Comparison of ENCODE assay signal across 3 cellular contexts in the genomic region with DNA sequence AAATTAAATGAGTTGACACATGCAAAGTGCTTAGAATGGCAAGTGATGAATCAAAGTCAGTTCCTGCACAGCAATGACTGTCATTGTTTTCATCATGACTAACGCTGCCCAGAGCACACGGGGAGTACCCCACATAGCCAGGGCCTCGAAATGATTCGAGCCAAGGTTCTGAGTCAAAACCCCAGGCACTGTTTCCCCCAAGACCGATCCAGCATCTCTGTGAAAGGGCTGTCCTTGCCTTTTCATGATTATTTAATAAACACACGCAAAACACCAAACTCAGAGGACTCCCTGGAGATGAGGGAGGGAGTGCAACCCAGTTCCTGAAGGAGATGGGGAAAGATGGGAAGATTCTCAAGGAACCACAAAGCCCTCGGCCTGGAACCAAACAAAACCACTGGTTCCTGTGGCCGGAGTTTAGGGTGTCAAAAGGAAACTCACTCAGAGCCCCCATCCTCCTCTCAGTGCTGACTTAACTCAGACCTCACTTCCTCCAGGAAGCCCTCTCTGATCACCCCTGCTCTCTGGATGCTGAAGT.
TF ChIP-seq lines count a peak whose summit lies in the region.

No MANE protein-coding gene starts in this region.

TF ChIP-seq in SK-N-SH, 30 proteins besides CTCF, POLR2A, EP300 and RAD21:
- TF ChIP-seq TCF12 (IDR thresholded peaks at IDR 0.05) (peak; percentile 46), CHD2 (IDR thresholded peaks at IDR 0.05; ENCODE audit: low read length, partially characterized antibody) (no peak), RFX5 (IDR thresholded peaks at IDR 0.05; ENCODE audit: low read length) (no peak), FOSL2 (IDR thresholded peaks at IDR 0.05; ENCODE audit: borderline replicate concordance, low read depth) (peak; percentile 36; the same call in 1 of the 2 replicates), JUND (IDR thresholded peaks at IDR 0.05) (peak; percentile 39), NFIC (IDR thresholded peaks at IDR 0.05; ENCODE audit: borderline replicate concordance) (peak; percentile 11; the same call in 1 of the 2 replicates), NRF1 (IDR thresholded peaks at IDR 0.05; ENCODE audit: low read depth, low read length) (no peak)
- TF ChIP-seq, protein P1, sequence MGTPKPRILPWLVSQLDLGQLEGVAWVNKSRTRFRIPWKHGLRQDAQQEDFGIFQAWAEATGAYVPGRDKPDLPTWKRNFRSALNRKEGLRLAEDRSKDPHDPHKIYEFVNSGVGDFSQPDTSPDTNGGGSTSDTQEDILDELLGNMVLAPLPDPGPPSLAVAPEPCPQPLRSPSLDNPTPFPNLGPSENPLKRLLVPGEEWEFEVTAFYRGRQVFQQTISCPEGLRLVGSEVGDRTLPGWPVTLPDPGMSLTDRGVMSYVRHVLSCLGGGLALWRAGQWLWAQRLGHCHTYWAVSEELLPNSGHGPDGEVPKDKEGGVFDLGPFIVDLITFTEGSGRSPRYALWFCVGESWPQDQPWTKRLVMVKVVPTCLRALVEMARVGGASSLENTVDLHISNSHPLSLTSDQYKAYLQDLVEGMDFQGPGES (IDR thresholded peaks at IDR 0.05; ENCODE audit: low read depth, low read length) = no peak
- TF ChIP-seq, protein P2, sequence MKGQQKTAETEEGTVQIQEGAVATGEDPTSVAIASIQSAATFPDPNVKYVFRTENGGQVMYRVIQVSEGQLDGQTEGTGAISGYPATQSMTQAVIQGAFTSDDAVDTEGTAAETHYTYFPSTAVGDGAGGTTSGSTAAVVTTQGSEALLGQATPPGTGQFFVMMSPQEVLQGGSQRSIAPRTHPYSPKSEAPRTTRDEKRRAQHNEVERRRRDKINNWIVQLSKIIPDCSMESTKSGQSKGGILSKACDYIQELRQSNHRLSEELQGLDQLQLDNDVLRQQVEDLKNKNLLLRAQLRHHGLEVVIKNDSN (IDR thresholded peaks at IDR 0.05; ENCODE audit: borderline replicate concordance, low read depth) = no peak
- TF ChIP-seq, protein P3, sequence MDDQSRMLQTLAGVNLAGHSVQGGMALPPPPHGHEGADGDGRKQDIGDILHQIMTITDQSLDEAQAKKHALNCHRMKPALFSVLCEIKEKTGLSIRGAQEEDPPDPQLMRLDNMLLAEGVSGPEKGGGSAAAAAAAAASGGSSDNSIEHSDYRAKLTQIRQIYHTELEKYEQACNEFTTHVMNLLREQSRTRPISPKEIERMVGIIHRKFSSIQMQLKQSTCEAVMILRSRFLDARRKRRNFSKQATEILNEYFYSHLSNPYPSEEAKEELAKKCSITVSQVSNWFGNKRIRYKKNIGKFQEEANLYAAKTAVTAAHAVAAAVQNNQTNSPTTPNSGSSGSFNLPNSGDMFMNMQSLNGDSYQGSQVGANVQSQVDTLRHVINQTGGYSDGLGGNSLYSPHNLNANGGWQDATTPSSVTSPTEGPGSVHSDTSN (IDR thresholded peaks at IDR 0.05) = peak; percentile 82

TF ChIP-seq in SK-N-SH treated with all-trans-retinoic acid at 6 μM for 48 hours, 23 proteins besides CTCF, POLR2A, EP300 and RAD21 (continued from another document and continues in another):
- TF ChIP-seq RARB (CRISPR knock-in tag; IDR thresholded peaks at IDR 0.05) (no peak), PPARA (CRISPR knock-in tag; IDR thresholded peaks at IDR 0.05; ENCODE audit: borderline replicate concordance) (no peak), TCF4 (CRISPR knock-in tag; IDR thresholded peaks at IDR 0.05; ENCODE audit: borderline replicate concordance) (no peak), ISL1 (CRISPR knock-in tag; IDR thresholded peaks at IDR 0.05) (no peak), ARNTL (CRISPR knock-in tag; IDR thresholded peaks at IDR 0.05; ENCODE audit: borderline replicate concordance, low read depth) (no peak), BACH2 (CRISPR knock-in tag; IDR thresholded peaks at IDR 0.05; ENCODE audit: borderline replicate concordance) (no peak), ZNF565 (CRISPR knock-in tag; conservative IDR thresholded peaks at IDR 0.05; ENCODE audit: low read depth) (no peak), GLIS3 (CRISPR knock-in tag; IDR thresholded peaks at IDR 0.05) (no peak), TOX (CRISPR knock-in tag; IDR thresholded peaks at IDR 0.05; ENCODE audit: borderline replicate concordance) (no peak), ZNF70 (CRISPR knock-in tag; IDR thresholded peaks at IDR 0.05) (no peak), SNAI2 (CRISPR knock-in tag; IDR thresholded peaks at IDR 0.05) (no peak), ZFP3 (CRISPR knock-in tag; IDR thresholded peaks at IDR 0.05) (no peak)
- TF ChIP-seq, protein P4, sequence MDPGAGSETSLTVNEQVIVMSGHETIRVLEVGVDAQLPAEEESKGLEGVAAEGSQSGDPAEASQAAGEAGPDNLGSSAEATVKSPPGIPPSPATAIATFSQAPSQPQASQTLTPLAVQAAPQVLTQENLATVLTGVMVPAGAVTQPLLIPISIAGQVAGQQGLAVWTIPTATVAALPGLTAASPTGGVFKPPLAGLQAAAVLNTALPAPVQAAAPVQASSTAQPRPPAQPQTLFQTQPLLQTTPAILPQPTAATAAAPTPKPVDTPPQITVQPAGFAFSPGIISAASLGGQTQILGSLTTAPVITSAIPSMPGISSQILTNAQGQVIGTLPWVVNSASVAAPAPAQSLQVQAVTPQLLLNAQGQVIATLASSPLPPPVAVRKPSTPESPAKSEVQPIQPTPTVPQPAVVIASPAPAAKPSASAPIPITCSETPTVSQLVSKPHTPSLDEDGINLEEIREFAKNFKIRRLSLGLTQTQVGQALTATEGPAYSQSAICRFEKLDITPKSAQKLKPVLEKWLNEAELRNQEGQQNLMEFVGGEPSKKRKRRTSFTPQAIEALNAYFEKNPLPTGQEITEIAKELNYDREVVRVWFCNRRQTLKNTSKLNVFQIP (CRISPR knock-in tag; IDR thresholded peaks at IDR 0.05; ENCODE audit: borderline replicate concordance, low read depth) = no peak
- TF ChIP-seq, protein P5, sequence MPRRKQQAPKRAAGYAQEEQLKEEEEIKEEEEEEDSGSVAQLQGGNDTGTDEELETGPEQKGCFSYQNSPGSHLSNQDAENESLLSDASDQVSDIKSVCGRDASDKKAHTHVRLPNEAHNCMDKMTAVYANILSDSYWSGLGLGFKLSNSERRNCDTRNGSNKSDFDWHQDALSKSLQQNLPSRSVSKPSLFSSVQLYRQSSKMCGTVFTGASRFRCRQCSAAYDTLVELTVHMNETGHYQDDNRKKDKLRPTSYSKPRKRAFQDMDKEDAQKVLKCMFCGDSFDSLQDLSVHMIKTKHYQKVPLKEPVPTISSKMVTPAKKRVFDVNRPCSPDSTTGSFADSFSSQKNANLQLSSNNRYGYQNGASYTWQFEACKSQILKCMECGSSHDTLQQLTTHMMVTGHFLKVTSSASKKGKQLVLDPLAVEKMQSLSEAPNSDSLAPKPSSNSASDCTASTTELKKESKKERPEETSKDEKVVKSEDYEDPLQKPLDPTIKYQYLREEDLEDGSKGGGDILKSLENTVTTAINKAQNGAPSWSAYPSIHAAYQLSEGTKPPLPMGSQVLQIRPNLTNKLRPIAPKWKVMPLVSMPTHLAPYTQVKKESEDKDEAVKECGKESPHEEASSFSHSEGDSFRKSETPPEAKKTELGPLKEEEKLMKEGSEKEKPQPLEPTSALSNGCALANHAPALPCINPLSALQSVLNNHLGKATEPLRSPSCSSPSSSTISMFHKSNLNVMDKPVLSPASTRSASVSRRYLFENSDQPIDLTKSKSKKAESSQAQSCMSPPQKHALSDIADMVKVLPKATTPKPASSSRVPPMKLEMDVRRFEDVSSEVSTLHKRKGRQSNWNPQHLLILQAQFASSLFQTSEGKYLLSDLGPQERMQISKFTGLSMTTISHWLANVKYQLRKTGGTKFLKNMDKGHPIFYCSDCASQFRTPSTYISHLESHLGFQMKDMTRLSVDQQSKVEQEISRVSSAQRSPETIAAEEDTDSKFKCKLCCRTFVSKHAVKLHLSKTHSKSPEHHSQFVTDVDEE (CRISPR knock-in tag; IDR thresholded peaks at IDR 0.05) = no peak
- TF ChIP-seq, protein P6, sequence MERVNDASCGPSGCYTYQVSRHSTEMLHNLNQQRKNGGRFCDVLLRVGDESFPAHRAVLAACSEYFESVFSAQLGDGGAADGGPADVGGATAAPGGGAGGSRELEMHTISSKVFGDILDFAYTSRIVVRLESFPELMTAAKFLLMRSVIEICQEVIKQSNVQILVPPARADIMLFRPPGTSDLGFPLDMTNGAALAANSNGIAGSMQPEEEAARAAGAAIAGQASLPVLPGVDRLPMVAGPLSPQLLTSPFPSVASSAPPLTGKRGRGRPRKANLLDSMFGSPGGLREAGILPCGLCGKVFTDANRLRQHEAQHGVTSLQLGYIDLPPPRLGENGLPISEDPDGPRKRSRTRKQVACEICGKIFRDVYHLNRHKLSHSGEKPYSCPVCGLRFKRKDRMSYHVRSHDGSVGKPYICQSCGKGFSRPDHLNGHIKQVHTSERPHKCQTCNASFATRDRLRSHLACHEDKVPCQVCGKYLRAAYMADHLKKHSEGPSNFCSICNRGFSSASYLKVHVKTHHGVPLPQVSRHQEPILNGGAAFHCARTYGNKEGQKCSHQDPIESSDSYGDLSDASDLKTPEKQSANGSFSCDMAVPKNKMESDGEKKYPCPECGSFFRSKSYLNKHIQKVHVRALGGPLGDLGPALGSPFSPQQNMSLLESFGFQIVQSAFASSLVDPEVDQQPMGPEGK (CRISPR knock-in tag; IDR thresholded peaks at IDR 0.05; ENCODE audit: borderline replicate concordance) = no peak

TF ChIP-seq in GM12878, 131 proteins besides CTCF, POLR2A, EP300 and RAD21 (continues in another document):
- TF ChIP-seq, protein P7, sequence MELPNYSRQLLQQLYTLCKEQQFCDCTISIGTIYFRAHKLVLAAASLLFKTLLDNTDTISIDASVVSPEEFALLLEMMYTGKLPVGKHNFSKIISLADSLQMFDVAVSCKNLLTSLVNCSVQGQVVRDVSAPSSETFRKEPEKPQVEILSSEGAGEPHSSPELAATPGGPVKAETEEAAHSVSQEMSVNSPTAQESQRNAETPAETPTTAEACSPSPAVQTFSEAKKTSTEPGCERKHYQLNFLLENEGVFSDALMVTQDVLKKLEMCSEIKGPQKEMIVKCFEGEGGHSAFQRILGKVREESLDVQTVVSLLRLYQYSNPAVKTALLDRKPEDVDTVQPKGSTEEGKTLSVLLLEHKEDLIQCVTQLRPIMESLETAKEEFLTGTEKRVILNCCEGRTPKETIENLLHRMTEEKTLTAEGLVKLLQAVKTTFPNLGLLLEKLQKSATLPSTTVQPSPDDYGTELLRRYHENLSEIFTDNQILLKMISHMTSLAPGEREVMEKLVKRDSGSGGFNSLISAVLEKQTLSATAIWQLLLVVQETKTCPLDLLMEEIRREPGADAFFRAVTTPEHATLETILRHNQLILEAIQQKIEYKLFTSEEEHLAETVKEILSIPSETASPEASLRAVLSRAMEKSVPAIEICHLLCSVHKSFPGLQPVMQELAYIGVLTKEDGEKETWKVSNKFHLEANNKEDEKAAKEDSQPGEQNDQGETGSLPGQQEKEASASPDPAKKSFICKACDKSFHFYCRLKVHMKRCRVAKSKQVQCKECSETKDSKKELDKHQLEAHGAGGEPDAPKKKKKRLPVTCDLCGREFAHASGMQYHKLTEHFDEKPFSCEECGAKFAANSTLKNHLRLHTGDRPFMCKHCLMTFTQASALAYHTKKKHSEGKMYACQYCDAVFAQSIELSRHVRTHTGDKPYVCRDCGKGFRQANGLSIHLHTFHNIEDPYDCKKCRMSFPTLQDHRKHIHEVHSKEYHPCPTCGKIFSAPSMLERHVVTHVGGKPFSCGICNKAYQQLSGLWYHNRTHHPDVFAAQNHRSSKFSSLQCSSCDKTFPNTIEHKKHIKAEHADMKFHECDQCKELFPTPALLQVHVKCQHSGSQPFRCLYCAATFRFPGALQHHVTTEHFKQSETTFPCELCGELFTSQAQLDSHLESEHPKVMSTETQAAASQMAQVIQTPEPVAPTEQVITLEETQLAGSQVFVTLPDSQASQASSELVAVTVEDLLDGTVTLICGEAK (IDR thresholded peaks at IDR 0.05; ENCODE audit: borderline replicate concordance) = no peak
- TF ChIP-seq SIN3A (IDR thresholded peaks at IDR 0.05; ENCODE audit: low read depth, low read length) (no peak), HDAC6 (IDR thresholded peaks at IDR 0.05; ENCODE audit: unreplicated experiment) (no peak), BMI1 (IDR thresholded peaks at IDR 0.05; ENCODE audit: borderline replicate concordance) (no peak), RBBP5 (conservative IDR thresholded peaks at IDR 0.05) (no peak), SREBF1 (IDR thresholded peaks at IDR 0.05; ENCODE audit: low read length) (no peak), FOS (IDR thresholded peaks at IDR 0.05; ENCODE audit: borderline replicate concordance, extremely low read depth, insufficient read length) (no peak), CBFB (IDR thresholded peaks at IDR 0.05; ENCODE audit: low read depth) (peak; percentile 83), ZSCAN29 (IDR thresholded peaks at IDR 0.05) (no peak), GABPA (IDR thresholded peaks at IDR 0.05; ENCODE audit: low read depth) (no peak; the same call in 1 of the 2 replicates), CBX3 (IDR thresholded peaks at IDR 0.05; ENCODE audit: borderline replicate concordance, low read depth) (no peak), NBN (IDR thresholded peaks at IDR 0.05) (peak; percentile 46; the same call in 1 of the 2 replicates), MYB (IDR thresholded peaks at IDR 0.05; ENCODE audit: borderline replicate concordance, low read depth, low read length) (no peak), DPF2 (IDR thresholded peaks at IDR 0.05) (peak; percentile 76), TCF7 (IDR thresholded peaks at IDR 0.05; ENCODE audit: borderline replicate concordance) (peak; percentile 29; the same call in 1 of the 2 replicates)
- TF ChIP-seq, protein P8, sequence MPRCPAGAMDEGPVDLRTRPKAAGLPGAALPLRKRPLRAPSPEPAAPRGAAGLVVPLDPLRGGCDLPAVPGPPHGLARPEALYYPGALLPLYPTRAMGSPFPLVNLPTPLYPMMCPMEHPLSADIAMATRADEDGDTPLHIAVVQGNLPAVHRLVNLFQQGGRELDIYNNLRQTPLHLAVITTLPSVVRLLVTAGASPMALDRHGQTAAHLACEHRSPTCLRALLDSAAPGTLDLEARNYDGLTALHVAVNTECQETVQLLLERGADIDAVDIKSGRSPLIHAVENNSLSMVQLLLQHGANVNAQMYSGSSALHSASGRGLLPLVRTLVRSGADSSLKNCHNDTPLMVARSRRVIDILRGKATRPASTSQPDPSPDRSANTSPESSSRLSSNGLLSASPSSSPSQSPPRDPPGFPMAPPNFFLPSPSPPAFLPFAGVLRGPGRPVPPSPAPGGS (IDR thresholded peaks at IDR 0.05; ENCODE audit: borderline replicate concordance, insufficient read depth, low read depth, low read length, poor library complexity, severe bottlenecking) = peak; percentile 74
- TF ChIP-seq, protein P9, sequence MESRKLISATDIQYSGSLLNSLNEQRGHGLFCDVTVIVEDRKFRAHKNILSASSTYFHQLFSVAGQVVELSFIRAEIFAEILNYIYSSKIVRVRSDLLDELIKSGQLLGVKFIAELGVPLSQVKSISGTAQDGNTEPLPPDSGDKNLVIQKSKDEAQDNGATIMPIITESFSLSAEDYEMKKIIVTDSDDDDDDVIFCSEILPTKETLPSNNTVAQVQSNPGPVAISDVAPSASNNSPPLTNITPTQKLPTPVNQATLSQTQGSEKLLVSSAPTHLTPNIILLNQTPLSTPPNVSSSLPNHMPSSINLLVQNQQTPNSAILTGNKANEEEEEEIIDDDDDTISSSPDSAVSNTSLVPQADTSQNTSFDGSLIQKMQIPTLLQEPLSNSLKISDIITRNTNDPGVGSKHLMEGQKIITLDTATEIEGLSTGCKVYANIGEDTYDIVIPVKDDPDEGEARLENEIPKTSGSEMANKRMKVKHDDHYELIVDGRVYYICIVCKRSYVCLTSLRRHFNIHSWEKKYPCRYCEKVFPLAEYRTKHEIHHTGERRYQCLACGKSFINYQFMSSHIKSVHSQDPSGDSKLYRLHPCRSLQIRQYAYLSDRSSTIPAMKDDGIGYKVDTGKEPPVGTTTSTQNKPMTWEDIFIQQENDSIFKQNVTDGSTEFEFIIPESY (IDR thresholded peaks at IDR 0.05) = no peak
